In genomic region chr20:62419759-62420158, GRCh38 we compare ENCODE assay signal across 33 cellular contexts. TPM values are rescaled to one million over a fixed set of nuclear protein-coding genes. Genes with fewer than 3 reads are reported as not detected.
"Had no signal": no experiment of that assay in that cellular context is flagged by ENCODE, and none has a peak within 500 bp of the region (broad histone marks: within the 10 kb centered on the region; RNA-seq: fewer than 3 reads in every experiment).

No MANE protein-coding gene starts in this region.

- H3K4me1 Mint-ChIP-seq: activated B cell treated with CpG ODN at 0.5 μM for 24 hours; activated T-helper 17 cell treated with anti-CD3 and anti-CD28 coated beads, Interleukin-2, amount 50 U/mL, for 72 hours had no signal

- H3K27ac Mint-ChIP-seq: activated B cell treated with CpG ODN at 0.5 μM for 24 hours; activated CD8-positive, alpha-beta T cell treated with anti-CD3 and anti-CD28 coated beads for 36 hours; activated naive CD8-positive, alpha-beta T cell; activated T-helper 17 cell treated with anti-CD3 and anti-CD28 coated beads, Interleukin-2, amount 50 U/mL, for 72 hours; effector memory CD8-positive, alpha-beta T cell; T-helper 2 cell treated with Interferon-gamma antibody and Interleukin-4, amounts not matched to agents 5 μg/mL and 100 μg/mL, for 36 hours had no signal

- ATAC-seq: activated CD4-positive, CD25-positive, alpha-beta regulatory T cell treated with anti-CD3 and anti-CD28 coated beads, Interleukin-2, amount 50 U/mL, for 24 hours; activated CD8-positive, alpha-beta T cell treated with anti-CD3 and anti-CD28 coated beads for 36 hours; activated T-cell treated with anti-CD3 and anti-CD28 coated beads, Interleukin-2, amount 50 U/mL, for 4 hours; activated T-helper 17 cell treated with anti-CD3 and anti-CD28 coated beads, Interleukin-2, amount 50 U/mL, for 72 hours; effector memory CD8-positive, alpha-beta T cell; foreskin keratinocyte; gastrocnemius medialis; heart left ventricle had no signal

- H3K4me1 ChIP-seq: esophagus muscularis mucosa, foreskin keratinocyte, gastrocnemius medialis had no signal

- H3K36me3 Mint-ChIP-seq: activated naive CD8-positive, alpha-beta T cell had no signal

- H3K9me3 ChIP-seq: esophagus muscularis mucosa, gastrocnemius medialis, heart left ventricle had no signal

- H3K27ac ChIP-seq: esophagus muscularis mucosa, foreskin keratinocyte, gastrocnemius medialis, heart left ventricle, WERI-Rb-1 had no signal

- H3K9me3 Mint-ChIP-seq: activated B cell treated with CpG ODN at 0.5 μM for 24 hours; activated CD8-positive, alpha-beta T cell treated with anti-CD3 and anti-CD28 coated beads for 36 hours; activated T-cell treated with anti-CD3 and anti-CD28 coated beads, Interleukin-2, amount 50 U/mL, for 4 hours; activated T-helper 17 cell treated with anti-CD3 and anti-CD28 coated beads, Interleukin-2, amount 50 U/mL, for 72 hours; effector memory CD8-positive, alpha-beta T cell; T-helper 2 cell treated with Interferon-gamma antibody and Interleukin-4, amounts not matched to agents 5 μg/mL and 100 μg/mL, for 36 hours had no signal

- FAIRE-seq: astrocyte, colon had no signal

- H3K36me3 ChIP-seq: esophagus muscularis mucosa, gastrocnemius medialis, heart left ventricle, WERI-Rb-1 had no signal

- DNase-seq: activated B cell treated with CpG ODN at 0.5 μM for 24 hours; activated CD4-positive, alpha-beta T cell treated with anti-CD3 and anti-CD28 coated beads for 48 hours; activated CD4-positive, alpha-beta T cell treated with anti-CD3 and anti-CD28 coated beads, Interleukin-2, amount 50 U/mL, for 1 hour; activated CD4-positive, alpha-beta T cell treated with anti-CD3 and anti-CD28 coated beads, Interleukin-2, amount 50 U/mL, for 48 hours; activated CD8-positive, alpha-beta memory T cell treated with anti-CD3 and anti-CD28 coated beads for 24 hours; activated CD8-positive, alpha-beta T cell treated with anti-CD3 and anti-CD28 coated beads for 36 hours; activated effector memory CD4-positive, alpha-beta T cell treated with Interleukin-2 at 50 U/mL for 16 hours; activated gamma-delta T cell treated with Interleukin-2 at 50 U/mL for 16 hours; activated naive CD4-positive, alpha-beta T cell treated with anti-CD3 and anti-CD28 coated beads, Interleukin-2, amount 50 U/mL, for 16 hours; activated naive CD4-positive, alpha-beta T cell treated with Interleukin-2 at 50 U/mL for 16 hours; activated T-cell treated with anti-CD3 and anti-CD28 coated beads, Interleukin-2, amount 50 U/mL, for 4 hours; amniotic stem cell; anterior cingulate cortex; caudate nucleus; cortex of kidney; dermis blood vessel endothelial cell; effector CD4-positive, alpha-beta T cell; effector memory CD8-positive, alpha-beta T cell; erythroblast; foreskin keratinocyte; gastrocnemius medialis; glutamatergic neuron; heart left ventricle; T1000; WERI-Rb-1 had no signal

- H3K4me3 ChIP-seq: esophagus muscularis mucosa, gastrocnemius medialis, heart left ventricle had no signal

- H3K27me3 Mint-ChIP-seq: activated CD8-positive, alpha-beta T cell treated with anti-CD3 and anti-CD28 coated beads for 36 hours; activated T-helper 17 cell treated with anti-CD3 and anti-CD28 coated beads, Interleukin-2, amount 50 U/mL, for 72 hours had no signal

- H3K4me3 Mint-ChIP-seq: activated B cell treated with CpG ODN at 0.5 μM for 24 hours; activated CD8-positive, alpha-beta T cell treated with anti-CD3 and anti-CD28 coated beads for 36 hours; activated naive CD8-positive, alpha-beta T cell; activated T-cell treated with anti-CD3 and anti-CD28 coated beads, Interleukin-2, amount 50 U/mL, for 4 hours; activated T-helper 17 cell treated with anti-CD3 and anti-CD28 coated beads, Interleukin-2, amount 50 U/mL, for 72 hours; effector memory CD8-positive, alpha-beta T cell; T-helper 2 cell treated with Interferon-gamma antibody and Interleukin-4, amounts not matched to agents 5 μg/mL and 100 μg/mL, for 36 hours had no signal

RNA-seq across cellular contexts. Expression of gene RBBP8NL, which starts 7.6 kb away (rescaled TPM):
- total RNA-seq: activated B cell treated with CpG ODN at 0.5 μM for 24 hours; activated CD8-positive, alpha-beta T cell treated with anti-CD3 and anti-CD28 coated beads for 36 hours; activated T-cell treated with anti-CD3 and anti-CD28 coated beads, Interleukin-2, amount 50 U/mL, for 4 hours; activated T-helper 17 cell treated with anti-CD3 and anti-CD28 coated beads, Interleukin-2, amount 50 U/mL, for 72 hours; chondrocyte; dermis blood vessel endothelial cell; esophagus muscularis mucosa; foreskin keratinocyte; gastrocnemius medialis; heart left ventricle had no signal
- polyA plus RNA-seq: foreskin keratinocyte, heart left ventricle had no signal

RNA-seq across cellular contexts. Expression of gene GATA5, which starts 56.0 kb away (rescaled TPM):
- total RNA-seq: activated B cell treated with CpG ODN at 0.5 μM for 24 hours; activated CD8-positive, alpha-beta T cell treated with anti-CD3 and anti-CD28 coated beads for 36 hours; activated T-cell treated with anti-CD3 and anti-CD28 coated beads, Interleukin-2, amount 50 U/mL, for 4 hours; activated T-helper 17 cell treated with anti-CD3 and anti-CD28 coated beads, Interleukin-2, amount 50 U/mL, for 72 hours; astrocyte; chondrocyte; dermis blood vessel endothelial cell; foreskin keratinocyte; gastrocnemius medialis had no signal
- polyA plus RNA-seq: foreskin keratinocyte had no signal
